ENCODE assay signal across 32 cellular contexts in genomic region chr1:109322974-109323373, GRCh38. TPM values are rescaled to one million over a fixed set of nuclear protein-coding genes. Genes with fewer than 3 reads are reported as not detected.
"Had no signal": no experiment of that assay in that cellular context is flagged by ENCODE, and none has a peak within 500 bp of the region (broad histone marks: within the 10 kb centered on the region; RNA-seq: fewer than 3 reads in every experiment).

No MANE protein-coding gene starts in this region.

- H3K9me3 ChIP-seq: adrenal gland, MG63, SJCRH30 had no signal

- H3K27me3 Mint-ChIP-seq: activated CD4-positive, alpha-beta T cell treated with anti-CD3 and anti-CD28 coated beads for 36 hours; activated T-cell treated with anti-CD3 and anti-CD28 coated beads, Interleukin-2, amount 50 U/mL, for 24 hours; brain had no signal

- H3K4me3 ChIP-seq: adrenal gland, MG63, SJCRH30, SK-N-MC had no signal

- H3K4me1 ChIP-seq: adrenal gland, SJCRH30 had no signal

- H3K4me3 Mint-ChIP-seq: activated CD4-positive, alpha-beta T cell treated with anti-CD3 and anti-CD28 coated beads for 36 hours; activated CD4-positive, alpha-beta T cell treated with anti-CD3 and anti-CD28 coated beads, Interleukin-2, amount 10 ng/mL, durations not matched to agents 7 days and 5 days; activated CD8-positive, alpha-beta T cell treated with anti-CD3 and anti-CD28 coated beads, Interleukin-2, amount 10 ng/mL, durations not matched to agents 7 days and 5 days; activated naive CD4-positive, alpha-beta T cell treated with anti-CD3 and anti-CD28 coated beads for 36 hours; activated T-cell treated with anti-CD3 and anti-CD28 coated beads, Interleukin-2, amount 50 U/mL, for 24 hours; brain; T-helper 1 cell treated with Interleukin-12 subunit alpha and Interleukin-12 subunit beta and Interleukin-4 antibody, amounts not matched to agents 30 μg/mL and 1 μg/mL, for 36 hours; T-helper 2 cell treated with Interferon-gamma antibody and Interleukin-4, amounts not matched to agents 5 μg/mL and 100 μg/mL, for 36 hours; WTC11 had no signal

- H3K36me3 Mint-ChIP-seq: activated naive CD4-positive, alpha-beta T cell treated with anti-CD3 and anti-CD28 coated beads, Interleukin-2, amount 50 U/mL, for 72 hours had no signal

- H3K9me3 Mint-ChIP-seq: activated CD4-positive, alpha-beta T cell treated with anti-CD3 and anti-CD28 coated beads, Interleukin-2, amount 10 ng/mL, durations not matched to agents 7 days and 5 days; activated naive CD4-positive, alpha-beta T cell treated with anti-CD3 and anti-CD28 coated beads for 36 hours; activated naive CD4-positive, alpha-beta T cell treated with anti-CD3 and anti-CD28 coated beads, Interleukin-2, amount 50 U/mL, for 72 hours; activated T-cell treated with anti-CD3 and anti-CD28 coated beads, Interleukin-2, amount 50 U/mL, for 24 hours; brain; T-helper 1 cell treated with Interleukin-12 subunit alpha and Interleukin-12 subunit beta and Interleukin-4 antibody, amounts not matched to agents 30 μg/mL and 1 μg/mL, for 36 hours; T-helper 2 cell treated with Interferon-gamma antibody and Interleukin-4, amounts not matched to agents 5 μg/mL and 100 μg/mL, for 36 hours; WTC11 had no signal

- H3K27ac ChIP-seq: adrenal gland, SJCRH30, SK-N-MC had no signal

- DNase-seq: activated CD4-positive, alpha-beta T cell treated with anti-CD3 and anti-CD28 coated beads for 36 hours; activated CD4-positive, alpha-beta T cell treated with anti-CD3 and anti-CD28 coated beads, Interleukin-2, amount 10 ng/mL, durations not matched to agents 7 days and 5 days; activated CD4-positive, alpha-beta T cell treated with anti-CD3 and anti-CD28 coated beads, Interleukin-2, amount 50 U/mL, for 48 hours; activated CD8-positive, alpha-beta T cell treated with anti-CD3 and anti-CD28 coated beads, Interleukin-2, amount 10 ng/mL, durations not matched to agents 7 days and 5 days; activated gamma-delta T cell treated with Interleukin-2 at 50 U/mL for 16 hours; activated naive CD4-positive, alpha-beta T cell treated with anti-CD3 and anti-CD28 coated beads for 36 hours; activated T-cell treated with anti-CD3 and anti-CD28 coated beads, Interleukin-2, amount 50 U/mL, for 24 hours; adrenal gland; caudate nucleus; Kasumi-1; KG1; MG63; NCI-H1048; NCI-H1105 treated with DMSO at 0.1 percent for 48 hours; NCI-H1436; NCI-H1694; NCI-H1930; NCI-H2081 treated with DMSO at 0.1 percent for 48 hours; NCI-H345; NCI-H524 treated with DMSO at 0.1 percent for 48 hours; SHP77; SJCRH30 had no signal

- H3K27me3 ChIP-seq: adrenal gland, SJCRH30 had no signal

- ATAC-seq: activated CD4-positive, alpha-beta T cell treated with anti-CD3 and anti-CD28 coated beads for 36 hours; activated CD4-positive, CD25-positive, alpha-beta regulatory T cell treated with anti-CD3 and anti-CD28 coated beads, Interleukin-2, amount 50 U/mL, for 24 hours; activated CD8-positive, alpha-beta T cell treated with anti-CD3 and anti-CD28 coated beads, Interleukin-2, amount 10 ng/mL, durations not matched to agents 7 days and 5 days; activated naive CD4-positive, alpha-beta T cell treated with anti-CD3 and anti-CD28 coated beads, Interleukin-2, amount 50 U/mL, for 72 hours; Panc1; WTC11 had no signal

- H3K27ac Mint-ChIP-seq: activated CD4-positive, alpha-beta T cell treated with anti-CD3 and anti-CD28 coated beads for 36 hours; activated CD4-positive, alpha-beta T cell treated with anti-CD3 and anti-CD28 coated beads, Interleukin-2, amount 10 ng/mL, durations not matched to agents 7 days and 5 days; activated CD8-positive, alpha-beta T cell treated with anti-CD3 and anti-CD28 coated beads, Interleukin-2, amount 10 ng/mL, durations not matched to agents 7 days and 5 days; activated naive CD4-positive, alpha-beta T cell treated with anti-CD3 and anti-CD28 coated beads for 36 hours; activated naive CD4-positive, alpha-beta T cell treated with anti-CD3 and anti-CD28 coated beads, Interleukin-2, amount 50 U/mL, for 72 hours; activated T-cell treated with anti-CD3 and anti-CD28 coated beads, Interleukin-2, amount 50 U/mL, for 24 hours; T-helper 1 cell treated with Interleukin-12 subunit alpha and Interleukin-12 subunit beta and Interleukin-4 antibody, amounts not matched to agents 30 μg/mL and 1 μg/mL, for 36 hours; T-helper 2 cell treated with Interferon-gamma antibody and Interleukin-4, amounts not matched to agents 5 μg/mL and 100 μg/mL, for 36 hours; WTC11 had no signal

- H3K4me1 Mint-ChIP-seq: activated CD4-positive, alpha-beta T cell treated with anti-CD3 and anti-CD28 coated beads for 36 hours; activated CD4-positive, alpha-beta T cell treated with anti-CD3 and anti-CD28 coated beads, Interleukin-2, amount 10 ng/mL, durations not matched to agents 7 days and 5 days; brain had no signal

- H3K36me3 ChIP-seq: MG63 had no signal

RNA-seq across cellular contexts. Expression of gene MYBPHL, which starts 16.2 kb away (rescaled TPM):
- total RNA-seq: activated CD4-positive, alpha-beta T cell treated with anti-CD3 and anti-CD28 coated beads for 36 hours; activated CD4-positive, alpha-beta T cell treated with anti-CD3 and anti-CD28 coated beads, Interleukin-2, amount 10 ng/mL, durations not matched to agents 7 days and 5 days; activated CD8-positive, alpha-beta T cell treated with anti-CD3 and anti-CD28 coated beads, Interleukin-2, amount 10 ng/mL, durations not matched to agents 7 days and 5 days; activated naive CD4-positive, alpha-beta T cell treated with anti-CD3 and anti-CD28 coated beads for 36 hours; activated naive CD4-positive, alpha-beta T cell treated with anti-CD3 and anti-CD28 coated beads, Interleukin-2, amount 50 U/mL, for 72 hours; NCI-H460; RPMI7951 had no signal
